In genomic region chr11:2803186-2804057, GRCh38 we compare ENCODE assay signal across 17 cellular contexts.
DNase-seq lines count a peak whose midpoint lies in the region; FAIRE-seq and TF ChIP-seq lines count a peak whose summit lies in the region.
"Had no signal": no experiment of that assay in that cellular context is flagged by ENCODE, and none has a peak within 500 bp of the region (broad histone marks: within the 10 kb centered on the region; RNA-seq: fewer than 3 reads in every experiment).

No MANE protein-coding gene starts in this region.

- WGBS in transverse colon (ENCODE audit: low coverage in 1 of 2), 2 donors = 92 to 93% methylated on average over 3 to 20 of the region's 20 CpGs

- H3K4me3 ChIP-seq in bronchial epithelial cell (ENCODE audit: low read depth, low read length) (no peak overlapping the region), transverse colon (no peak overlapping the region)
- H3K4me3 ChIP-seq: hepatocyte had no signal

- H3K4me1 ChIP-seq in transverse colon = peaks cover 18 to 23% (median 18%) of the 10 kb centered on the region in 4 donors

- H3K36me3 Mint-ChIP-seq in activated naive CD4-positive, alpha-beta T cell treated with anti-CD3 and anti-CD28 coated beads for 36 hours (ENCODE audit: low read depth) = no peaks in the 10 kb centered on the region

- TF ChIP-seq CTCF in bronchial epithelial cell (IDR thresholded peaks at IDR 0.05; ENCODE audit: insufficient read depth, low read length, severe bottlenecking) (no peak), transverse colon (IDR thresholded peaks at IDR 0.05) (no peak)

- CTCF ChIA-PET in activated naive CD4-positive, alpha-beta T cell treated with anti-CD3 and anti-CD28 coated beads for 36 hours (lab: Charles Lee) = interaction anchor here (0.6 kb wide), 1 partner anchor 412 kb away, joined by 3 read pairs; no protein-coding TSS in a partner anchor

- in situ Hi-C loops in transverse colon (cut with MboI; ENCODE audit: low pct_ligation_motif_present in 1 of 4, low pct_unique_long_range_greater_than_20kb in 1 of 4, low sequenced_read_pairs in 3 of 4) = no loop called here

- TF ChIP-seq POLR2A in transverse colon (IDR thresholded peaks at IDR 0.05) = no peak

- no peaks in the 10 kb centered on the region for H3K9me3 Mint-ChIP-seq in activated naive CD4-positive, alpha-beta T cell treated with anti-CD3 and anti-CD28 coated beads for 36 hours
- H3K9me3 Mint-ChIP-seq: memory B cell had no signal

- H3K27me3 Mint-ChIP-seq in activated naive CD4-positive, alpha-beta T cell treated with anti-CD3 and anti-CD28 coated beads for 36 hours (ENCODE audit: low read depth) = no peaks in the 10 kb centered on the region
- H3K27me3 Mint-ChIP-seq: memory B cell had no signal

- peaks cover 16% of the 10 kb centered on the region for H3K27me3 ChIP-seq in bronchial epithelial cell (ENCODE audit: control insufficient read depth, insufficient read depth, low read length)
- no peaks in the 10 kb centered on the region for H3K27me3 ChIP-seq in transverse colon
- H3K27me3 ChIP-seq: hepatocyte had no signal

- no peak for FAIRE-seq in bronchial epithelial cell (lab: Jason Lieb, UNC)
- FAIRE-seq: D721Med, urothelium cell line had no signal

- H3K4me1 Mint-ChIP-seq in activated naive CD4-positive, alpha-beta T cell treated with anti-CD3 and anti-CD28 coated beads for 36 hours (ENCODE audit: low read depth) = no peaks in the 10 kb centered on the region

- no peak overlapping the region for H3K27ac Mint-ChIP-seq in activated naive CD4-positive, alpha-beta T cell treated with anti-CD3 and anti-CD28 coated beads for 36 hours
- H3K27ac Mint-ChIP-seq: memory B cell had no signal

- intact Hi-C loops in activated naive CD4-positive, alpha-beta T cell treated with anti-CD3 and anti-CD28 coated beads for 36 hours (cut with micrococcal nuclease) = no loop called here
- intact Hi-C loops in transverse colon (cut with DNase I; ENCODE audit: low total_unique reads) = no loop called here

- no peaks in the 10 kb centered on the region for H3K9me3 ChIP-seq in transverse colon

- DNase-seq in activated naive CD4-positive, alpha-beta T cell treated with anti-CD3 and anti-CD28 coated beads for 36 hours = peak; percentile 3
- DNase-seq in activated naive CD4-positive, alpha-beta T cell (lab: John Stamatoyannopoulos, UW) = no peak
- DNase-seq in bronchial epithelial cell (ENCODE audit: low read depth) = peak; percentile 63
- peak; percentile 82 for DNase-seq in mesenteric fat pad (ENCODE audit: low spot score)
- peak; percentile 4 for DNase-seq in transverse colon
- DNase-seq in hepatic stellate cell (ENCODE audit: low spot score) = no peak
- DNase-seq in activated CD4-positive, alpha-beta T cell treated with anti-CD3 and anti-CD28 coated beads, Interleukin-2, amount 50 U/mL, for 1 hour = no peak
- DNase-seq in substantia nigra (lab: John Stamatoyannopoulos, UW) = no peak
- DNase-seq: HCEC 1CT, Karpas-422, NCI-H2029 treated with DMSO at 0.1 percent for 48 hours, occipital lobe had no signal

- H3K27ac ChIP-seq in transverse colon (no peak overlapping the region), substantia nigra (ENCODE audit: low read depth, low read length, poor library complexity, severe bottlenecking) (no peak overlapping the region)
- H3K27ac ChIP-seq: epithelial cell of prostate, hepatocyte had no signal

- no peak for TF ChIP-seq EP300 in transverse colon (IDR thresholded peaks at IDR 0.05; ENCODE audit: low read depth)

- H3K36me3 ChIP-seq in bronchial epithelial cell (ENCODE audit: control insufficient read depth, insufficient read depth, low read length) (no peaks in the 10 kb centered on the region), transverse colon (no peaks in the 10 kb centered on the region)

- no peak overlapping the region for H3K4me3 Mint-ChIP-seq in activated naive CD4-positive, alpha-beta T cell treated with anti-CD3 and anti-CD28 coated beads for 36 hours
- H3K4me3 Mint-ChIP-seq: memory B cell had no signal

Comparison
In these comparisons a context has a peak if more than half of its experiments do, and no peak if none do; other contexts are left out.
1. DNase-seq: peak in activated naive CD4-positive, alpha-beta T cell treated with anti-CD3 and anti-CD28 coated beads for 36 hours (single experiment), bronchial epithelial cell (single experiment), mesenteric fat pad (single experiment) and transverse colon (single experiment); none in activated naive CD4-positive, alpha-beta T cell (0 of 4), hepatic stellate cell (single experiment), activated CD4-positive, alpha-beta T cell treated with anti-CD3 and anti-CD28 coated beads, Interleukin-2, amount 50 U/mL, for 1 hour (single experiment) and substantia nigra (0 of 49).